Comparison of ENCODE assay signal across 8 cellular contexts in genomic region chr17:53032861-53033271, GRCh38.
A peak's percentile ranks its signal among the peaks of the same experiment; 100 is the strongest.
DNase-seq lines count a peak whose midpoint lies in the region; ATAC-seq lines count a peak whose summit lies in the region.

No MANE protein-coding gene starts in this region.

- no peaks in the 10 kb centered on the region for H3K36me3 ChIP-seq in naive thymus-derived CD4-positive, alpha-beta T cell (ENCODE audit: control insufficient read depth in 2 of 3, insufficient read depth in 3 of 3, low read length in 3 of 3)

- no peaks in the 10 kb centered on the region for H3K4me1 ChIP-seq in naive thymus-derived CD4-positive, alpha-beta T cell (ENCODE audit: control insufficient read depth in 2 of 2, insufficient read depth in 2 of 2, low read length in 2 of 2)

- H3K27me3 ChIP-seq in naive thymus-derived CD4-positive, alpha-beta T cell (ENCODE audit: control insufficient read depth in 2 of 2, insufficient read depth in 2 of 2, low read length in 2 of 2), result no peaks in the 10 kb centered on the region

- ATAC-seq in GM18907 (IDR thresholded peaks at IDR 0.05; ENCODE audit: unreplicated experiment), result no peak
- no peak for ATAC-seq in naive thymus-derived CD4-positive, alpha-beta T cell
- no peak for ATAC-seq in left ventricle myocardium superior
- ATAC-seq in activated CD4-positive, CD25-positive, alpha-beta regulatory T cell treated with anti-CD3 and anti-CD28 coated beads, Interleukin-2, amount 50 U/mL, for 24 hours, result no peak

- no peak overlapping the region for H3K4me3 ChIP-seq in naive thymus-derived CD4-positive, alpha-beta T cell (ENCODE audit: low read length)

- POLR2A ChIA-PET in naive thymus-derived CD4-positive, alpha-beta T cell (lab: Charles Lee), result no interaction called here

- no peak overlapping the region for H3K4me3 Mint-ChIP-seq in naive thymus-derived CD4-positive, alpha-beta T cell

- H3K4me1 Mint-ChIP-seq in naive thymus-derived CD4-positive, alpha-beta T cell, result no peaks in the 10 kb centered on the region

- CTCF ChIA-PET in naive thymus-derived CD4-positive, alpha-beta T cell (lab: Charles Lee), result no interaction called here

- H3K36me3 Mint-ChIP-seq in naive thymus-derived CD4-positive, alpha-beta T cell, result peaks cover 0 to 8% (median 0%) of the 10 kb centered on the region in 5 donors

- H3K9me3 ChIP-seq in naive thymus-derived CD4-positive, alpha-beta T cell (ENCODE audit: control insufficient read depth in 2 of 3, low read length in 3 of 3), result peaks cover 0 to 11% (median 0%) of the 10 kb centered on the region in 3 experiments

- DNase-seq in COLO668 (lab: John Stamatoyannopoulos, UW; ENCODE audit: unreplicated experiment), result peak; percentile 29
- DNase-seq in Kasumi-1 (lab: John Stamatoyannopoulos, UW), result peak; percentile 47 to 69
- peak; percentile 95 for DNase-seq in SHP77 treated with DMSO at 0.1 percent for 48 hours (lab: John Stamatoyannopoulos, UW)
- peak; percentile 91 for DNase-seq in islet precursor cell
- no peak for DNase-seq in naive thymus-derived CD4-positive, alpha-beta T cell
- no peak for DNase-seq in left ventricle myocardium superior

- no peak overlapping the region for H3K27ac Mint-ChIP-seq in naive thymus-derived CD4-positive, alpha-beta T cell

- H3K27ac ChIP-seq in naive thymus-derived CD4-positive, alpha-beta T cell (ENCODE audit: low read depth, low read length), result no peak overlapping the region

- H3K9me3 Mint-ChIP-seq in naive thymus-derived CD4-positive, alpha-beta T cell, result peaks cover 2 to 39% (median 11%) of the 10 kb centered on the region in 11 donors

- H3K27me3 Mint-ChIP-seq in naive thymus-derived CD4-positive, alpha-beta T cell, result no peaks in the 10 kb centered on the region

- intact Hi-C loops in naive thymus-derived CD4-positive, alpha-beta T cell (cut with micrococcal nuclease), result no loop called here
- intact Hi-C loops in left ventricle myocardium superior (cut with micrococcal nuclease), result no loop called here

Comparison
In these comparisons a context has a peak if more than half of its experiments do, and no peak if none do; other contexts are left out.
1. DNase-seq: peak in COLO668 (single experiment), Kasumi-1 (2 of 2), SHP77 treated with DMSO at 0.1 percent for 48 hours (single experiment) and islet precursor cell (single experiment); none in naive thymus-derived CD4-positive, alpha-beta T cell (0 of 9) and left ventricle myocardium superior (single experiment).